In genomic region chr9:70127036-70127435, GRCh38 we compare ENCODE assay signal across 24 cellular contexts.
"Had no signal": no experiment of that assay in that cellular context is flagged by ENCODE, and none has a peak within 500 bp of the region (broad histone marks: within the 10 kb centered on the region; RNA-seq: fewer than 3 reads in every experiment).

No MANE protein-coding gene starts in this region.

- H3K4me3 Mint-ChIP-seq: activated T-cell treated with anti-CD3 and anti-CD28 coated beads, Interleukin-2, amount 50 U/mL, for 72 hours; dendritic cell treated with granulocyte-macrophage colony-stimulating factor and Interleukin-4, amounts not matched to agents 40 ng/mL and 50 ng/mL, for 4 days; mesothelial cell of epicardium; naive B cell; nephron progenitor cell; stimulated activated effector memory CD8-positive, alpha-beta T cell treated with anti-CD3 and anti-CD28 coated beads, Interleukin-12 subunit alpha, Interleukin-12 subunit beta, amount 100 ng/mL, for 72 hours; stimulated activated naive CD8-positive, alpha-beta T cell treated with anti-CD3 and anti-CD28 coated beads, Interleukin-15, Interleukin-2, amounts not matched to agents 100 ng/mL and 50 ng/mL, for 24 hours; T-helper 1 cell treated with Interleukin-12 subunit alpha and Interleukin-12 subunit beta and Interleukin-4 antibody, amounts not matched to agents 30 μg/mL and 1 μg/mL, for 36 hours had no signal

- H3K27me3 ChIP-seq: cardiac muscle cell, esophagus muscularis mucosa, left lung, neutrophil had no signal

- H3K27ac ChIP-seq: cardiac muscle cell, neutrophil, skin epidermis, VCaP had no signal

- H3K36me3 Mint-ChIP-seq: activated naive CD4-positive, alpha-beta T cell treated with anti-CD3 and anti-CD28 coated beads, Interleukin-2, amount 50 U/mL, for 72 hours; naive B cell; stimulated activated effector memory CD8-positive, alpha-beta T cell treated with anti-CD3 and anti-CD28 coated beads, Interleukin-12 subunit alpha, Interleukin-12 subunit beta, amount 100 ng/mL, for 72 hours had no signal

- H3K9me3 ChIP-seq: esophagus muscularis mucosa, left lung, neutrophil had no signal

- H3K4me3 ChIP-seq: cardiac muscle cell, esophagus muscularis mucosa, left lung, skin epidermis had no signal

- H3K27ac Mint-ChIP-seq: activated naive CD4-positive, alpha-beta T cell treated with anti-CD3 and anti-CD28 coated beads, Interleukin-2, amount 50 U/mL, for 72 hours; activated T-cell treated with anti-CD3 and anti-CD28 coated beads, Interleukin-2, amount 50 U/mL, for 72 hours; dendritic cell treated with granulocyte-macrophage colony-stimulating factor and Interleukin-4, amounts not matched to agents 40 ng/mL and 50 ng/mL, for 4 days; mesothelial cell of epicardium; stimulated activated effector memory CD8-positive, alpha-beta T cell treated with anti-CD3 and anti-CD28 coated beads, Interleukin-12 subunit alpha, Interleukin-12 subunit beta, amount 100 ng/mL, for 72 hours; stimulated activated naive CD8-positive, alpha-beta T cell treated with anti-CD3 and anti-CD28 coated beads, Interleukin-15, Interleukin-2, amounts not matched to agents 100 ng/mL and 50 ng/mL, for 24 hours; T-helper 1 cell treated with Interleukin-12 subunit alpha and Interleukin-12 subunit beta and Interleukin-4 antibody, amounts not matched to agents 30 μg/mL and 1 μg/mL, for 36 hours had no signal

- H3K27me3 Mint-ChIP-seq: dendritic cell treated with granulocyte-macrophage colony-stimulating factor and Interleukin-4, amounts not matched to agents 40 ng/mL and 50 ng/mL, for 4 days; stimulated activated naive CD8-positive, alpha-beta T cell treated with anti-CD3 and anti-CD28 coated beads, Interleukin-15, Interleukin-2, amounts not matched to agents 100 ng/mL and 50 ng/mL, for 24 hours had no signal

- H3K4me1 Mint-ChIP-seq: naive B cell; nephron progenitor cell; stimulated activated effector memory CD8-positive, alpha-beta T cell treated with anti-CD3 and anti-CD28 coated beads, Interleukin-12 subunit alpha, Interleukin-12 subunit beta, amount 100 ng/mL, for 72 hours had no signal

- DNase-seq: activated CD4-positive, alpha-beta T cell treated with anti-CD3 and anti-CD28 coated beads for 4 hours; activated CD4-positive, alpha-beta T cell treated with anti-CD3 and anti-CD28 coated beads, Interleukin-2, amount 50 U/mL, for 4 hours; activated naive CD4-positive, alpha-beta T cell; activated T-cell treated with anti-CD3 and anti-CD28 coated beads for 4 hours; activated T-cell treated with anti-CD3 and anti-CD28 coated beads, Interleukin-2, amount 50 U/mL, for 72 hours; anterior cingulate cortex; foreskin melanocyte; kidney glomerular epithelial cell; left lung; naive B cell; nephron progenitor cell; stimulated activated CD4-positive, alpha-beta T cell treated with anti-CD3 and anti-CD28 coated beads, Interleukin-4, amount 100 ng/mL, for 24 hours; T-helper 9 cell had no signal

- H3K9me3 Mint-ChIP-seq: activated naive CD4-positive, alpha-beta T cell treated with anti-CD3 and anti-CD28 coated beads, Interleukin-2, amount 50 U/mL, for 72 hours; activated T-cell treated with anti-CD3 and anti-CD28 coated beads, Interleukin-2, amount 50 U/mL, for 72 hours; dendritic cell treated with granulocyte-macrophage colony-stimulating factor and Interleukin-4, amounts not matched to agents 40 ng/mL and 50 ng/mL, for 4 days; naive B cell; nephron progenitor cell; stimulated activated effector memory CD8-positive, alpha-beta T cell treated with anti-CD3 and anti-CD28 coated beads, Interleukin-12 subunit alpha, Interleukin-12 subunit beta, amount 100 ng/mL, for 72 hours; stimulated activated naive CD8-positive, alpha-beta T cell treated with anti-CD3 and anti-CD28 coated beads, Interleukin-15, Interleukin-2, amounts not matched to agents 100 ng/mL and 50 ng/mL, for 24 hours; T-helper 1 cell treated with Interleukin-12 subunit alpha and Interleukin-12 subunit beta and Interleukin-4 antibody, amounts not matched to agents 30 μg/mL and 1 μg/mL, for 36 hours had no signal

- H3K36me3 ChIP-seq: cardiac muscle cell, left lung, neutrophil had no signal
